Comparison of ENCODE assay signal across 21 cellular contexts in genomic region chr2:75360945-75361344, GRCh38.
"Had no signal": no experiment of that assay in that cellular context is flagged by ENCODE, and none has a peak within 500 bp of the region (broad histone marks: within the 10 kb centered on the region; RNA-seq: fewer than 3 reads in every experiment).

No MANE protein-coding gene starts in this region.

- H3K4me3 ChIP-seq: coronary artery, dorsolateral prefrontal cortex, esophagus muscularis mucosa, heart right ventricle, left lung, lower lobe of right lung, mucosa of descending colon had no signal

- FAIRE-seq: colon, frontal cortex, islet of Langerhans, keratinocyte had no signal

- H3K27ac ChIP-seq: coronary artery, dorsolateral prefrontal cortex, esophagus muscularis mucosa, foreskin keratinocyte, heart right ventricle, left lung, lower lobe of right lung had no signal

- H3K9me3 ChIP-seq: esophagus muscularis mucosa, left lung, lower lobe of right lung, mucosa of descending colon had no signal

- ATAC-seq: foreskin keratinocyte, heart right ventricle, left cardiac atrium, left lung, left ventricle myocardium superior, lower lobe of right lung, mucosa of descending colon had no signal

- DNase-seq: dermis blood vessel endothelial cell; dorsolateral prefrontal cortex; effector CD4-positive, alpha-beta T cell; effector memory CD4-positive, alpha-beta T cell; foreskin keratinocyte; glutamatergic neuron; heart right ventricle; hippocampal formation; left cardiac atrium; left lung; left ventricle myocardium superior; lower lobe of right lung; mesenchymal stem cell; mucosa of descending colon; naive B cell had no signal

- H3K4me1 ChIP-seq: esophagus muscularis mucosa, foreskin keratinocyte, heart right ventricle, left lung, lower lobe of right lung had no signal

- H3K27me3 ChIP-seq: esophagus muscularis mucosa, heart right ventricle, left lung had no signal

- H3K36me3 ChIP-seq: esophagus muscularis mucosa, heart right ventricle, left lung, lower lobe of right lung had no signal
